ENCODE assay signal across 1 cellular context in the genomic region with DNA sequence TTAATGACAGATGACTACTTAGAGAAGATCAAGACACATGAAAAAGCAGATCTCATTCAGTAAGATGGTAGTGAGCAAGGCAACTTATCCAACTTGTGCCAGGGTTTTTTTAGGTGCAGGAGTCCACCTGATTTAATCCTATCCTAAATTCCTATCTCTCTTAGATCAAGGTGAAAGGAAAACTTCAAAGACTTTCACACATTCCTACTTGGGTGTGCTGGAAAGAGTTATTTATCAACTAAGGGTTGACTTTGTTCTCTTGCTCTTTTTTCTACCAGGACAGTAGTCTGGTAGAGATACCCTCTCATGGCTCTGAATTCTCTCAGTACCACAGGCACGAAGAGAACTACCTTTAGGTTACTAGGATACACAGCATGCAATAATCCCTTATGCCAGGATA.
A peak's percentile ranks its signal among the peaks of the same experiment; 100 is the strongest.
TF ChIP-seq lines count a peak whose summit lies in the region.

No MANE protein-coding gene starts in this region.

TF ChIP-seq in HepG2, 621 proteins besides CTCF, POLR2A, EP300 and RAD21 (continued from another document):
- TF ChIP-seq ZNF572 (CRISPR knock-in tag; IDR thresholded peaks at IDR 0.05): no peak
- peak; percentile 67; the same call in 1 of the 2 replicates for TF ChIP-seq GATA4 (IDR thresholded peaks at IDR 0.05; ENCODE audit: borderline replicate concordance, low read depth)
- TF ChIP-seq TSC22D2 (CRISPR knock-in tag; IDR thresholded peaks at IDR 0.05; ENCODE audit: borderline replicate concordance): no peak
- TF ChIP-seq GZF1 (CRISPR knock-in tag; IDR thresholded peaks at IDR 0.05): peak; percentile 70; the same call in 1 of the 2 replicates
- TF ChIP-seq ZFP36 (IDR thresholded peaks at IDR 0.05; ENCODE audit: borderline replicate concordance, low read depth, low read length, partially characterized antibody): no peak
- no peak for TF ChIP-seq TAF1 (CRISPR knock-in tag; IDR thresholded peaks at IDR 0.05)
- no peak for TF ChIP-seq BORCS8-MEF2B (CRISPR knock-in tag; IDR thresholded peaks at IDR 0.05)
- TF ChIP-seq MTF2 (CRISPR knock-in tag; IDR thresholded peaks at IDR 0.05; ENCODE audit: borderline replicate concordance): no peak
- no peak for TF ChIP-seq DPF2 (CRISPR knock-in tag; IDR thresholded peaks at IDR 0.05; ENCODE audit: borderline replicate concordance, low read depth)
- TF ChIP-seq, protein P1, sequence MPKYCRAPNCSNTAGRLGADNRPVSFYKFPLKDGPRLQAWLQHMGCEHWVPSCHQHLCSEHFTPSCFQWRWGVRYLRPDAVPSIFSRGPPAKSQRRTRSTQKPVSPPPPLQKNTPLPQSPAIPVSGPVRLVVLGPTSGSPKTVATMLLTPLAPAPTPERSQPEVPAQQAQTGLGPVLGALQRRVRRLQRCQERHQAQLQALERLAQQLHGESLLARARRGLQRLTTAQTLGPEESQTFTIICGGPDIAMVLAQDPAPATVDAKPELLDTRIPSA (CRISPR knock-in tag; IDR thresholded peaks at IDR 0.05; ENCODE audit: borderline replicate concordance): no peak
- TF ChIP-seq ZBTB3 (CRISPR knock-in tag; IDR thresholded peaks at IDR 0.05; ENCODE audit: borderline replicate concordance, low read depth): no peak
- peak; percentile 58; the same call in 1 of the 2 replicates for TF ChIP-seq TARDBP (CRISPR knock-in tag; IDR thresholded peaks at IDR 0.05)
- no peak for TF ChIP-seq ATF7 (IDR thresholded peaks at IDR 0.05)
- TF ChIP-seq ATF7 (CRISPR knock-in tag; IDR thresholded peaks at IDR 0.05): no peak
- TF ChIP-seq, protein P2, sequence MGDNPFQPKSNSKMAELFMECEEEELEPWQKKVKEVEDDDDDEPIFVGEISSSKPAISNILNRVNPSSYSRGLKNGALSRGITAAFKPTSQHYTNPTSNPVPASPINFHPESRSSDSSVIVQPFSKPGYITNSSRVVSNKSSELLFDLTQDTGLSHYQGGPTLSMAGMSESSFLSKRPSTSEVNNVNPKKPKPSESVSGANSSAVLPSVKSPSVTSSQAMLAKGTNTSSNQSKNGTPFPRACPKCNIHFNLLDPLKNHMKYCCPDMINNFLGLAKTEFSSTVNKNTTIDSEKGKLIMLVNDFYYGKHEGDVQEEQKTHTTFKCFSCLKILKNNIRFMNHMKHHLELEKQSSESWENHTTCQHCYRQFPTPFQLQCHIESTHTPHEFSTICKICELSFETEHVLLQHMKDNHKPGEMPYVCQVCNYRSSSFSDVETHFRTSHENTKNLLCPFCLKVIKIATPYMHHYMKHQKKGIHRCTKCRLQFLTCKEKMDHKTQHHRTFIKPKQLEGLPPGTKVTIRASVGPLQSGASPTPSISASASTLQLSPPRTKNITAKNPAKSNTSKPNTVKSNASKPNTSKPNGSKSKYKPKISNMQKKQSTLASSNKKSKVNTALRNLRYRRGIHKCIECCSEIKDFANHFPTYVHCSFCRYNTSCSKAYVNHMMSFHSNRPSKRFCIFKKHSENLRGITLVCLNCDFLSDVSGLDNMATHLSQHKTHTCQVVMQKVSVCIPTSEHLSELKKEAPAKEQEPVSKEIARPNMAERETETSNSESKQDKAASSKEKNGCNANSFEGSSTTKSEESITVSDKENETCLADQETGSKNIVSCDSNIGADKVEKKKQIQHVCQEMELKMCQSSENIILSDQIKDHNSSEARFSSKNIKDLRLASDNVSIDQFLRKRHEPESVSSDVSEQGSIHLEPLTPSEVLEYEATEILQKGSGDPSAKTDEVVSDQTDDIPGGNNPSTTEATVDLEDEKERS (CRISPR knock-in tag; IDR thresholded peaks at IDR 0.05): no peak
- peak; percentile 73 for TF ChIP-seq ZNF331 (CRISPR knock-in tag; IDR thresholded peaks at IDR 0.05)
- TF ChIP-seq, protein P3, sequence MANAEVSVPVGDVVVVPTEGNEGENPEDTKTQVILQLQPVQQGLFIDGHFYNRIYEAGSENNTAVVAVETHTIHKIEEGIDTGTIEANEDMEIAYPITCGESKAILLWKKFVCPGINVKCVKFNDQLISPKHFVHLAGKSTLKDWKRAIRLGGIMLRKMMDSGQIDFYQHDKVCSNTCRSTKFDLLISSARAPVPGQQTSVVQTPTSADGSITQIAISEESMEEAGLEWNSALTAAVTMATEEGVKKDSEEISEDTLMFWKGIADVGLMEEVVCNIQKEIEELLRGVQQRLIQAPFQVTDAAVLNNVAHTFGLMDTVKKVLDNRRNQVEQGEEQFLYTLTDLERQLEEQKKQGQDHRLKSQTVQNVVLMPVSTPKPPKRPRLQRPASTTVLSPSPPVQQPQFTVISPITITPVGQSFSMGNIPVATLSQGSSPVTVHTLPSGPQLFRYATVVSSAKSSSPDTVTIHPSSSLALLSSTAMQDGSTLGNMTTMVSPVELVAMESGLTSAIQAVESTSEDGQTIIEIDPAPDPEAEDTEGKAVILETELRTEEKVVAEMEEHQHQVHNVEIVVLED (CRISPR knock-in tag; IDR thresholded peaks at IDR 0.05; ENCODE audit: borderline replicate concordance): no peak
- TF ChIP-seq, protein P4, sequence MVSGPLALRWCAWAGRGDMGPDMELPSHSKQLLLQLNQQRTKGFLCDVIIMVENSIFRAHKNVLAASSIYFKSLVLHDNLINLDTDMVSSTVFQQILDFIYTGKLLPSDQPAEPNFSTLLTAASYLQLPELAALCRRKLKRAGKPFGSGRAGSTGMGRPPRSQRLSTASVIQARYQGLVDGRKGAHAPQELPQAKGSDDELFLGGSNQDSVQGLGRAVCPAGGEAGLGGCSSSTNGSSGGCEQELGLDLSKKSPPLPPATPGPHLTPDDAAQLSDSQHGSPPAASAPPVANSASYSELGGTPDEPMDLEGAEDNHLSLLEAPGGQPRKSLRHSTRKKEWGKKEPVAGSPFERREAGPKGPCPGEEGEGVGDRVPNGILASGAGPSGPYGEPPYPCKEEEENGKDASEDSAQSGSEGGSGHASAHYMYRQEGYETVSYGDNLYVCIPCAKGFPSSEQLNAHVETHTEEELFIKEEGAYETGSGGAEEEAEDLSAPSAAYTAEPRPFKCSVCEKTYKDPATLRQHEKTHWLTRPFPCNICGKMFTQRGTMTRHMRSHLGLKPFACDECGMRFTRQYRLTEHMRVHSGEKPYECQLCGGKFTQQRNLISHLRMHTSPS (CRISPR knock-in tag; IDR thresholded peaks at IDR 0.05; ENCODE audit: low read depth): no peak
- no peak for TF ChIP-seq PAWR (CRISPR knock-in tag; IDR thresholded peaks at IDR 0.05; ENCODE audit: borderline replicate concordance)
- TF ChIP-seq ZNF430 (CRISPR knock-in tag; IDR thresholded peaks at IDR 0.05): no peak
- 0 out of 2 replicates have a peak, but pooled peaks have one; percentile 11 for TF ChIP-seq ZNF629 (CRISPR knock-in tag; conservative IDR thresholded peaks at IDR 0.05)
- TF ChIP-seq ZNF124 (CRISPR knock-in tag; IDR thresholded peaks at IDR 0.05): no peak
- TF ChIP-seq KAT7 (CRISPR knock-in tag; IDR thresholded peaks at IDR 0.05; ENCODE audit: borderline replicate concordance): no peak
- TF ChIP-seq ZNF143 (CRISPR knock-in tag; IDR thresholded peaks at IDR 0.05): no peak
- no peak for TF ChIP-seq RBAK (CRISPR knock-in tag; IDR thresholded peaks at IDR 0.05)
- TF ChIP-seq JUN (CRISPR knock-in tag; IDR thresholded peaks at IDR 0.05): no peak
- TF ChIP-seq, protein P5, sequence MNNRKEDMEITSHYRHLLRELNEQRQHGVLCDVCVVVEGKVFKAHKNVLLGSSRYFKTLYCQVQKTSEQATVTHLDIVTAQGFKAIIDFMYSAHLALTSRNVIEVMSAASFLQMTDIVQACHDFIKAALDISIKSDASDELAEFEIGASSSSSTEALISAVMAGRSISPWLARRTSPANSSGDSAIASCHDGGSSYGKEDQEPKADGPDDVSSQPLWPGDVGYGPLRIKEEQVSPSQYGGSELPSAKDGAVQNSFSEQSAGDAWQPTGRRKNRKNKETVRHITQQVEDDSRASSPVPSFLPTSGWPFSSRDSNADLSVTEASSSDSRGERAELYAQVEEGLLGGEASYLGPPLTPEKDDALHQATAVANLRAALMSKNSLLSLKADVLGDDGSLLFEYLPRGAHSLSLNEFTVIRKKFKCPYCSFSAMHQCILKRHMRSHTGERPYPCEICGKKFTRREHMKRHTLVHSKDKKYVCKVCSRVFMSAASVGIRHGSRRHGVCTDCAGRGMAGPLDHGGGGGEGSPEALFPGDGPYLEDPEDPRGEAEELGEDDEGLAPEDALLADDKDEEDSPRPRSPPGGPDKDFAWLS (CRISPR knock-in tag; IDR thresholded peaks at IDR 0.05; ENCODE audit: borderline replicate concordance): no peak
- TF ChIP-seq HES4 (CRISPR knock-in tag; IDR thresholded peaks at IDR 0.05; ENCODE audit: borderline replicate concordance): no peak
- no peak for TF ChIP-seq ZNF839 (CRISPR knock-in tag; IDR thresholded peaks at IDR 0.05; ENCODE audit: borderline replicate concordance)
- 0 out of 2 replicates have a peak, but pooled peaks have one; percentile 29 for TF ChIP-seq NCOA1 (CRISPR knock-in tag; IDR thresholded peaks at IDR 0.05)
- TF ChIP-seq ZNF652 (CRISPR knock-in tag; IDR thresholded peaks at IDR 0.05; ENCODE audit: borderline replicate concordance, low read depth): 0 out of 2 replicates have a peak, but pooled peaks have one; percentile 16
- TF ChIP-seq SMAD3 (CRISPR knock-in tag; IDR thresholded peaks at IDR 0.05): peak; percentile 68; the same call in 1 of the 2 replicates
- TF ChIP-seq ZNF101 (CRISPR knock-in tag; IDR thresholded peaks at IDR 0.05; ENCODE audit: borderline replicate concordance, low read depth): no peak
- no peak for TF ChIP-seq ZNF678 (CRISPR knock-in tag; IDR thresholded peaks at IDR 0.05)
- no peak for TF ChIP-seq MEIS1 (CRISPR knock-in tag; IDR thresholded peaks at IDR 0.05; ENCODE audit: borderline replicate concordance)
- TF ChIP-seq CENPX (CRISPR knock-in tag; IDR thresholded peaks at IDR 0.05): no peak
- TF ChIP-seq ZC3H13 (CRISPR knock-in tag; IDR thresholded peaks at IDR 0.05): no peak
- peak in 1 of 2 experiments; percentile 47; a peak in 1 of 4 replicates for TF ChIP-seq KLF16 (CRISPR knock-in tag; IDR thresholded peaks at IDR 0.05)
- TF ChIP-seq FLYWCH1 (CRISPR knock-in tag; IDR thresholded peaks at IDR 0.05): no peak
- TF ChIP-seq ZNF383 (CRISPR knock-in tag; IDR thresholded peaks at IDR 0.05; ENCODE audit: borderline replicate concordance): no peak
- TF ChIP-seq BHLHE40 (IDR thresholded peaks at IDR 0.05; ENCODE audit: low read length): 0 out of 2 replicates have a peak, but pooled peaks have one; percentile 19
- peak; percentile 87; the same call in 1 of the 2 replicates for TF ChIP-seq NCOR1 (IDR thresholded peaks at IDR 0.05; ENCODE audit: borderline replicate concordance, low read length)
- no peak for TF ChIP-seq ZNF773 (CRISPR knock-in tag; IDR thresholded peaks at IDR 0.05; ENCODE audit: borderline replicate concordance)
- TF ChIP-seq ISX (CRISPR knock-in tag; conservative IDR thresholded peaks at IDR 0.05): no peak
- no peak for TF ChIP-seq ZNF552 (CRISPR knock-in tag; IDR thresholded peaks at IDR 0.05; ENCODE audit: borderline replicate concordance)
- TF ChIP-seq ISL2 (CRISPR knock-in tag; IDR thresholded peaks at IDR 0.05): peak; percentile 85
- no peak for TF ChIP-seq ZZZ3 (CRISPR knock-in tag; IDR thresholded peaks at IDR 0.05; ENCODE audit: borderline replicate concordance)
- TF ChIP-seq PLRG1 (conservative IDR thresholded peaks at IDR 0.05): no peak
- TF ChIP-seq CBX2 (IDR thresholded peaks at IDR 0.05; ENCODE audit: low read depth, low read length): no peak
- TF ChIP-seq CBX2 (CRISPR knock-in tag; IDR thresholded peaks at IDR 0.05; ENCODE audit: low read depth): no peak
- 0 out of 2 replicates have a peak, but pooled peaks have one; percentile 19 for TF ChIP-seq ZBTB21 (CRISPR knock-in tag; IDR thresholded peaks at IDR 0.05)
- TF ChIP-seq RARA (CRISPR knock-in tag; IDR thresholded peaks at IDR 0.05): peak; percentile 65
- TF ChIP-seq, protein P6, sequence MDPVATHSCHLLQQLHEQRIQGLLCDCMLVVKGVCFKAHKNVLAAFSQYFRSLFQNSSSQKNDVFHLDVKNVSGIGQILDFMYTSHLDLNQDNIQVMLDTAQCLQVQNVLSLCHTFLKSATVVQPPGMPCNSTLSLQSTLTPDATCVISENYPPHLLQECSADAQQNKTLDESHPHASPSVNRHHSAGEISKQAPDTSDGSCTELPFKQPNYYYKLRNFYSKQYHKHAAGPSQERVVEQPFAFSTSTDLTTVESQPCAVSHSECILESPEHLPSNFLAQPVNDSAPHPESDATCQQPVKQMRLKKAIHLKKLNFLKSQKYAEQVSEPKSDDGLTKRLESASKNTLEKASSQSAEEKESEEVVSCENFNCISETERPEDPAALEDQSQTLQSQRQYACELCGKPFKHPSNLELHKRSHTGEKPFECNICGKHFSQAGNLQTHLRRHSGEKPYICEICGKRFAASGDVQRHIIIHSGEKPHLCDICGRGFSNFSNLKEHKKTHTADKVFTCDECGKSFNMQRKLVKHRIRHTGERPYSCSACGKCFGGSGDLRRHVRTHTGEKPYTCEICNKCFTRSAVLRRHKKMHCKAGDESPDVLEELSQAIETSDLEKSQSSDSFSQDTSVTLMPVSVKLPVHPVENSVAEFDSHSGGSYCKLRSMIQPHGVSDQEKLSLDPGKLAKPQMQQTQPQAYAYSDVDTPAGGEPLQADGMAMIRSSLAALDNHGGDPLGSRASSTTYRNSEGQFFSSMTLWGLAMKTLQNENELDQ (CRISPR knock-in tag; IDR thresholded peaks at IDR 0.05; ENCODE audit: borderline replicate concordance): no peak
- TF ChIP-seq KMT2B (CRISPR knock-in tag; IDR thresholded peaks at IDR 0.05): no peak
- no peak for TF ChIP-seq ZNF224 (CRISPR knock-in tag; IDR thresholded peaks at IDR 0.05)
- TF ChIP-seq ZNF614 (CRISPR knock-in tag; IDR thresholded peaks at IDR 0.05; ENCODE audit: borderline replicate concordance): peak; percentile 78
- TF ChIP-seq, protein P7, sequence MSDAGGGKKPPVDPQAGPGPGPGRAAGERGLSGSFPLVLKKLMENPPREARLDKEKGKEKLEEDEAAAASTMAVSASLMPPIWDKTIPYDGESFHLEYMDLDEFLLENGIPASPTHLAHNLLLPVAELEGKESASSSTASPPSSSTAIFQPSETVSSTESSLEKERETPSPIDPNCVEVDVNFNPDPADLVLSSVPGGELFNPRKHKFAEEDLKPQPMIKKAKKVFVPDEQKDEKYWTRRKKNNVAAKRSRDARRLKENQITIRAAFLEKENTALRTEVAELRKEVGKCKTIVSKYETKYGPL (CRISPR knock-in tag; IDR thresholded peaks at IDR 0.05): no peak
- TF ChIP-seq ZNF136 (CRISPR knock-in tag; IDR thresholded peaks at IDR 0.05; ENCODE audit: low read depth): no peak
- no peak for TF ChIP-seq ZNF577 (CRISPR knock-in tag; IDR thresholded peaks at IDR 0.05; ENCODE audit: borderline replicate concordance, low read depth)
- no peak for TF ChIP-seq EEA1 (CRISPR knock-in tag; IDR thresholded peaks at IDR 0.05; ENCODE audit: borderline replicate concordance)
- TF ChIP-seq JUND (CRISPR knock-in tag; IDR thresholded peaks at IDR 0.05): no peak
